ENCODE assay signal across 8 cellular contexts in the genomic region with DNA sequence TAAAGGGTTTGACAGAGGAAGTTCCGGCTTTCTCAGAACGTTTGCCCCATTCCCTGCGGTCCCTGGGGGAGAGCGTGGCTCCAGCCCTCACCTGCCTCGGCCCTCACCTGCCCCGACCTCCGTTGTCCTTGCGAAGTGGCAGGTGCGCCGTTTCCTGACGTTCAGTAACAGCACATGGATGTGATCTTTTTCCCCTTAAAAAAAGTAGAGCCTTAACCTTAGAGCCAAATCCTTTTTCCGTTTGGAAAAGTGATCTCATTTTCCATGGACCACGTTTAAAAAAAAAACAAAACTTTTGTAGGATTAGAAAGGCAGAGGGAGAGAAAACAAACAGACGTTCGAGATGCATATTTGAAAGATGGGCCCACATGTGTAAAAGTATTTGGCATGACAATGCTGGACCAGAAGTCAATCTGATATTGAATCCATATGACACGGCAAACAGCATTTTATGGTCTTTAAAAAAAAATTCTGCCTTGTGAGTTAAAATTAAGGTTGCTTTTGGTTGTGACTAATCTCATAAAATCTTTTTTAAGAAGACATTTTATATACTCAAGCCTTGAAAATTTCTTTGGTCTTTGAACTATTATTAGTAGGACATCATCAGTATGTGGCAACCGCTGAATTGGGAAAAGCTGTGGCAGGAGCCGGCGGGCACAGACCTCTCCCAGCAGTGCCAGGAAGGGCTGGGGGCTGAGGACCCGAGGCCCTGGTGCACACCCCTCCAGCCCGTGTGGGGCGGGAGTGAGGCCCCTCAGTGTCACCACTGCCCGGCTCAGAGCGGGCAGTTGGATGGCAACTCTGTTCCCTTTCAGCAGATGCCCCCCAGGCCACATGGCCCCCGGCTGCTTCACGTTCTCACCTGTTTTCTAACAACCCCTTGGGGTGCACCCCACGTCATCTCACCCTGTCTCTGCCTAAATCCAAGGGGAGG. TPM values are rescaled to one million over a fixed set of nuclear protein-coding genes. Genes with fewer than 3 reads are reported as not detected.
A peak's percentile ranks its signal among the peaks of the same experiment; 100 is the strongest.
DNase-seq lines count a peak whose midpoint lies in the region; ATAC-seq and TF ChIP-seq lines count a peak whose summit lies in the region.

No MANE protein-coding gene starts in this region.

- H3K9me3 ChIP-seq in Loucy (ENCODE audit: insufficient read depth, low read depth, low read length) = no peaks in the 10 kb centered on the region
- no peaks in the 10 kb centered on the region for H3K9me3 ChIP-seq in mammary epithelial cell (replicated peaks; ENCODE audit: insufficient read depth, low read length)

- TSS peak; percentile 78 for BruUV-seq in mammary epithelial cell (replicated peaks; lab: Mats Ljungman, UMichigan)

- H3K79me2 ChIP-seq in Loucy (ENCODE audit: insufficient read depth, low read length) (no peaks in the 10 kb centered on the region), mammary epithelial cell (ENCODE audit: insufficient read depth, low read length) (no peaks in the 10 kb centered on the region)

- peak; percentile 32 for ATAC-seq in GM19452 (IDR thresholded peaks at IDR 0.05; ENCODE audit: unreplicated experiment)

- in situ Hi-C loops in mammary epithelial cell (cut with MboI; ENCODE audit: low sequenced_read_pairs in 2 of 2) = no loop called here

- CTCF ChIA-PET in mammary epithelial cell (lab: Charles Lee; ENCODE audit: low non-redundant PET) = no interaction called here

- H2AFZ ChIP-seq in Loucy (ENCODE audit: low read length) (no peak overlapping the region), mammary epithelial cell (ENCODE audit: low read depth, low read length) (peak overlapping the region; percentile 52)

- H3K27ac Mint-ChIP-seq in CD14-positive monocyte (peak overlapping the region; percentile 7 to 91 (median 81)), neural crest cell (ENCODE audit: unreplicated experiment) (peak overlapping the region; percentile 95)

- peak overlapping the region in 1 of 2 donors; percentile 85 for H3K4me3 Mint-ChIP-seq in CD14-positive monocyte
- H3K4me3 Mint-ChIP-seq in neural crest cell = no peak overlapping the region

- H3K27me3 Mint-ChIP-seq in CD14-positive monocyte (ENCODE audit: low read depth in 3 of 3) (peaks cover 8 to 25% (median 21%) of the 10 kb centered on the region in 3 donors), neural crest cell (ENCODE audit: low read depth) (peaks cover 2% of the 10 kb centered on the region)

- H3K36me3 ChIP-seq in Loucy (ENCODE audit: insufficient read depth, low read length) = no peaks in the 10 kb centered on the region
- no peaks in the 10 kb centered on the region for H3K36me3 ChIP-seq in mammary epithelial cell (ENCODE audit: insufficient read depth, low read length)

- no peak for DNase-seq in CD14-positive monocyte (ENCODE audit: low spot score)
- DNase-seq in mammary epithelial cell = no peak
- no peak for DNase-seq in neural crest cell (ENCODE audit: low read depth, low spot score)
- no peak for DNase-seq in middle frontal gyrus (ENCODE audit: extremely low spot score, low spot score)
- DNase-seq in HUDEP-2 (lab: John Stamatoyannopoulos, UW; ENCODE audit: unreplicated experiment in 76 of 76) = no peak
- no peak for DNase-seq in SW480 (ENCODE audit: low spot score)

- no peak overlapping the region for H3K27ac ChIP-seq in mammary epithelial cell (ENCODE audit: insufficient read depth, low read depth, low read length)

- no peaks in the 10 kb centered on the region for H3F3A ChIP-seq in Loucy (ENCODE audit: low read depth)

- peak overlapping the region; percentile 15 for H3K4me2 ChIP-seq in Loucy (ENCODE audit: low read depth, low read length, poor library complexity, severe bottlenecking)
- H3K4me2 ChIP-seq in mammary epithelial cell (ENCODE audit: insufficient read depth, low read depth, low read length) = peak overlapping the region; percentile 14

- H3K4me1 ChIP-seq in Loucy (ENCODE audit: insufficient read depth, low read length, poor library complexity, severe bottlenecking) (peaks cover 9% of the 10 kb centered on the region), mammary epithelial cell (ENCODE audit: insufficient read depth, low read length) (peaks cover 12% of the 10 kb centered on the region)

- WGBS in mammary epithelial cell (ENCODE audit: low coverage, missing lambda C conversion rate) = 75% methylated on average over 19 of the region's 27 CpGs

- H3K9ac ChIP-seq in Loucy (ENCODE audit: low read depth, low read length, poor library complexity, severe bottlenecking) = no peak overlapping the region
- peak overlapping the region; percentile 19 for H3K9ac ChIP-seq in mammary epithelial cell (ENCODE audit: insufficient read depth, low read length)

- H3K9me3 Mint-ChIP-seq in CD14-positive monocyte (peaks cover 0 to 4% (median 2%) of the 10 kb centered on the region in 7 donors), neural crest cell (no peaks in the 10 kb centered on the region)

- intact Hi-C loops in CD14-positive monocyte (cut with micrococcal nuclease) (no loop called here), mammary epithelial cell (cut with micrococcal nuclease) (no loop called here)

- H4K20me1 ChIP-seq in Loucy (ENCODE audit: insufficient read depth, low read length, poor library complexity, severe bottlenecking) = no peaks in the 10 kb centered on the region
- peaks cover 3% of the 10 kb centered on the region for H4K20me1 ChIP-seq in mammary epithelial cell (ENCODE audit: insufficient read depth, low read length)

- H3K36me3 Mint-ChIP-seq in CD14-positive monocyte = no peaks in the 10 kb centered on the region
- no peaks in the 10 kb centered on the region for H3K36me3 Mint-ChIP-seq in neural crest cell (ENCODE audit: low read depth)

- no peaks in the 10 kb centered on the region for H3K9me2 ChIP-seq in Loucy (replicated peaks; ENCODE audit: low read depth, low read length)

- H3K4me3 ChIP-seq in Loucy (ENCODE audit: low read length, poor library complexity, severe bottlenecking) (no peak overlapping the region), mammary epithelial cell (replicated peaks in 1 of 3; ENCODE audit: insufficient read depth in 1 of 3, low read depth in 2 of 3, low read length in 3 of 3) (no peak overlapping the region)

- no peaks in the 10 kb centered on the region for H3K27me3 ChIP-seq in Loucy (ENCODE audit: insufficient read depth, low read length, poor library complexity, severe bottlenecking)
- no peaks in the 10 kb centered on the region for H3K27me3 ChIP-seq in mammary epithelial cell (ENCODE audit: insufficient read depth, low read length)

- H3K4me1 Mint-ChIP-seq in CD14-positive monocyte (peaks cover 17% of the 10 kb centered on the region), neural crest cell (peaks cover 16% of the 10 kb centered on the region)

- TF ChIP-seq CTCF in CD14-positive monocyte (IDR thresholded peaks at IDR 0.05) (no peak), Loucy (conservative IDR thresholded peaks at IDR 0.05; ENCODE audit: low read length) (no peak), mammary epithelial cell (conservative IDR thresholded peaks at IDR 0.05 in 1 of 2, IDR thresholded peaks at IDR 0.05 in 1 of 2; ENCODE audit: extremely low read depth in 1 of 2, insufficient read depth in 1 of 2, low read depth in 1 of 2, low read length in 2 of 2) (no peak), neural crest cell (conservative IDR thresholded peaks at IDR 0.05) (no peak)

- dilution Hi-C loops in mammary epithelial cell (cut with HindIII; ENCODE audit: low sequenced_read_pairs) = no loop called here

RNA-seq across cellular contexts. Expression of a gene that starts 42.4 kb away (rescaled TPM):
- 10 to 100 TPM; 33.2 to 53.8 TPM for polyA plus RNA-seq in CD14-positive monocyte
- total RNA-seq in mammary epithelial cell = 10 to 100 TPM; 19.5 to 41.2 TPM
- polyA plus RNA-seq in mammary epithelial cell = 15.0 TPM
- 26.2 TPM for polyA minus RNA-seq in mammary epithelial cell
- 56.0 and 61.3 TPM in 2 replicates for total RNA-seq in neural crest cell
